ENCODE assay signal across 4 cellular contexts in the genomic region with DNA sequence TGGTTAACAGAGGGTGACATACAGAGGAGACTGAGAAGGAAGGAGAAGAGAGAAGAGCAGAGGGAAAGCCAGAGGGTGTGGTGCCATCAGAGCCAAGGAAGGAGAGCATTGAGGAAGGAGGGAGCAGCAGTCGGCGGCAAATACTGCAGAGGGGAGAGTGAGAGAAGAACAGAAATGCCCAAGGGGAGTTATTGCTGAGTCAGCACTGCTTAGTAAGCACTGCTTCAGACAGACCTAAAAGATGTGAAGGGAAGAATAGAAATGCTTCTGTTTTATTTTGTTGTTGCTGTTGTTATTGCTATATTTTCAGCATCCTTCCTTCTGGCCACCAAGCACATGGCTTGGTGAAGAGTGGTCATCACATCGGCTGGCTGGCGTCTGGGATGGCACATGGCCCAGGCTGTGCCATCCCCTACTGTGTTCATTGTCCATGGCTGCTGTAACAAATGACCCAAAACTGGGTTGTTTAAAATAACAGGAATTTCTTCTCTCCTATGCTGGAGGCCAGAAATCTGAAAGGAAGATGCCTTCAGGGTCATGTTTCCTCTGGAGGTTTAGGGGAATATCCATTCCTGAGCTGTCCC.
TF ChIP-seq lines count a peak whose summit lies in the region.

No MANE protein-coding gene starts in this region.

TF ChIP-seq in A549, 52 proteins besides CTCF, POLR2A, EP300 and RAD21:
- no peak for TF ChIP-seq FOXS1 (CRISPR knock-in tag; IDR thresholded peaks at IDR 0.05)
- TF ChIP-seq MAFK (IDR thresholded peaks at IDR 0.05; ENCODE audit: partially characterized antibody) = peak; percentile 96

TF ChIP-seq in K562, 482 proteins besides CTCF, POLR2A, EP300 and RAD21:
- no peak for TF ChIP-seq SAFB2 (IDR thresholded peaks at IDR 0.05; ENCODE audit: borderline replicate concordance, low read depth, low read length, severe bottlenecking)
- TF ChIP-seq, protein P1, sequence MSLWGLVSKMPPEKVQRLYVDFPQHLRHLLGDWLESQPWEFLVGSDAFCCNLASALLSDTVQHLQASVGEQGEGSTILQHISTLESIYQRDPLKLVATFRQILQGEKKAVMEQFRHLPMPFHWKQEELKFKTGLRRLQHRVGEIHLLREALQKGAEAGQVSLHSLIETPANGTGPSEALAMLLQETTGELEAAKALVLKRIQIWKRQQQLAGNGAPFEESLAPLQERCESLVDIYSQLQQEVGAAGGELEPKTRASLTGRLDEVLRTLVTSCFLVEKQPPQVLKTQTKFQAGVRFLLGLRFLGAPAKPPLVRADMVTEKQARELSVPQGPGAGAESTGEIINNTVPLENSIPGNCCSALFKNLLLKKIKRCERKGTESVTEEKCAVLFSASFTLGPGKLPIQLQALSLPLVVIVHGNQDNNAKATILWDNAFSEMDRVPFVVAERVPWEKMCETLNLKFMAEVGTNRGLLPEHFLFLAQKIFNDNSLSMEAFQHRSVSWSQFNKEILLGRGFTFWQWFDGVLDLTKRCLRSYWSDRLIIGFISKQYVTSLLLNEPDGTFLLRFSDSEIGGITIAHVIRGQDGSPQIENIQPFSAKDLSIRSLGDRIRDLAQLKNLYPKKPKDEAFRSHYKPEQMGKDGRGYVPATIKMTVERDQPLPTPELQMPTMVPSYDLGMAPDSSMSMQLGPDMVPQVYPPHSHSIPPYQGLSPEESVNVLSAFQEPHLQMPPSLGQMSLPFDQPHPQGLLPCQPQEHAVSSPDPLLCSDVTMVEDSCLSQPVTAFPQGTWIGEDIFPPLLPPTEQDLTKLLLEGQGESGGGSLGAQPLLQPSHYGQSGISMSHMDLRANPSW (CRISPR knock-in tag; IDR thresholded peaks at IDR 0.05) = no peak
- no peak for TF ChIP-seq KLF1 (tag; IDR thresholded peaks at IDR 0.05)
- TF ChIP-seq NFE2 (IDR thresholded peaks at IDR 0.05; ENCODE audit: low read depth) = peak; percentile 46; the same call in 1 of the 2 replicates
- no peak for TF ChIP-seq ZBTB17 (CRISPR knock-in tag; IDR thresholded peaks at IDR 0.05)
- peak; percentile 99 for TF ChIP-seq MAFG (tag; conservative IDR thresholded peaks at IDR 0.05)
- TF ChIP-seq SMAD4 (CRISPR knock-in tag; conservative IDR thresholded peaks at IDR 0.05) = no peak
- TF ChIP-seq ZNF316 (IDR thresholded peaks at IDR 0.05) = peak; percentile 99
- TF ChIP-seq, protein P2, sequence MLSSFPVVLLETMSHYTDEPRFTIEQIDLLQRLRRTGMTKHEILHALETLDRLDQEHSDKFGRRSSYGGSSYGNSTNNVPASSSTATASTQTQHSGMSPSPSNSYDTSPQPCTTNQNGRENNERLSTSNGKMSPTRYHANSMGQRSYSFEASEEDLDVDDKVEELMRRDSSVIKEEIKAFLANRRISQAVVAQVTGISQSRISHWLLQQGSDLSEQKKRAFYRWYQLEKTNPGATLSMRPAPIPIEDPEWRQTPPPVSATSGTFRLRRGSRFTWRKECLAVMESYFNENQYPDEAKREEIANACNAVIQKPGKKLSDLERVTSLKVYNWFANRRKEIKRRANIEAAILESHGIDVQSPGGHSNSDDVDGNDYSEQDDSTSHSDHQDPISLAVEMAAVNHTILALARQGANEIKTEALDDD (IDR thresholded peaks at IDR 0.05) = no peak
- TF ChIP-seq ZNF507 (tag; conservative IDR thresholded peaks at IDR 0.05) = no peak
- TF ChIP-seq NCOA4 (IDR thresholded peaks at IDR 0.05; ENCODE audit: partially characterized antibody) = no peak
- peak; percentile 99 for TF ChIP-seq C11orf30 (IDR thresholded peaks at IDR 0.05; ENCODE audit: low read depth)
- peak; percentile 100 for TF ChIP-seq MAFK (IDR thresholded peaks at IDR 0.05; ENCODE audit: low read length)
- no peak for TF ChIP-seq DMBX1 (CRISPR knock-in tag; IDR thresholded peaks at IDR 0.05; ENCODE audit: borderline replicate concordance)
- peak; percentile 99 for TF ChIP-seq MAFF (IDR thresholded peaks at IDR 0.05; ENCODE audit: low read length)

TF ChIP-seq in H1, 55 proteins besides CTCF, POLR2A, EP300 and RAD21:
- TF ChIP-seq BACH1 (IDR thresholded peaks at IDR 0.05; ENCODE audit: low read length) (peak; percentile 39; the same call in 1 of the 2 replicates), E2F6 (IDR thresholded peaks at IDR 0.05) (no peak), MAFK (IDR thresholded peaks at IDR 0.05; ENCODE audit: low read depth, low read length) (peak; percentile 97)

TF ChIP-seq in WTC11, 78 proteins besides CTCF, POLR2A, EP300 and RAD21:
- TF ChIP-seq, protein P3, sequence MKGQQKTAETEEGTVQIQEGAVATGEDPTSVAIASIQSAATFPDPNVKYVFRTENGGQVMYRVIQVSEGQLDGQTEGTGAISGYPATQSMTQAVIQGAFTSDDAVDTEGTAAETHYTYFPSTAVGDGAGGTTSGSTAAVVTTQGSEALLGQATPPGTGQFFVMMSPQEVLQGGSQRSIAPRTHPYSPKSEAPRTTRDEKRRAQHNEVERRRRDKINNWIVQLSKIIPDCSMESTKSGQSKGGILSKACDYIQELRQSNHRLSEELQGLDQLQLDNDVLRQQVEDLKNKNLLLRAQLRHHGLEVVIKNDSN (CRISPR knock-in tag; IDR thresholded peaks at IDR 0.05) = no peak
- TF ChIP-seq TCF7 (CRISPR knock-in tag; IDR thresholded peaks at IDR 0.05; ENCODE audit: low read depth) (no peak), GTF2I (CRISPR knock-in tag; conservative IDR thresholded peaks at IDR 0.05) (no peak), NFE2L1 (CRISPR knock-in tag; IDR thresholded peaks at IDR 0.05) (no peak), NR3C1 (CRISPR knock-in tag; conservative IDR thresholded peaks at IDR 0.05; ENCODE audit: low read depth) (no peak), ZNF219 (CRISPR knock-in tag; IDR thresholded peaks at IDR 0.05; ENCODE audit: borderline replicate concordance) (no peak), PREB (CRISPR knock-in tag; IDR thresholded peaks at IDR 0.05; ENCODE audit: borderline replicate concordance) (no peak), ZNF263 (CRISPR knock-in tag; IDR thresholded peaks at IDR 0.05; ENCODE audit: low read depth) (no peak), FOXK1 (CRISPR knock-in tag; IDR thresholded peaks at IDR 0.05) (no peak), NR1H2 (CRISPR knock-in tag; IDR thresholded peaks at IDR 0.05) (no peak), GRHL2 (CRISPR knock-in tag; IDR thresholded peaks at IDR 0.05; ENCODE audit: insufficient replicate concordance, severe bottlenecking) (no peak), ZBTB21 (CRISPR knock-in tag; IDR thresholded peaks at IDR 0.05; ENCODE audit: borderline replicate concordance) (no peak), TEAD4 (CRISPR knock-in tag; IDR thresholded peaks at IDR 0.05) (no peak)
- TF ChIP-seq, protein P4, sequence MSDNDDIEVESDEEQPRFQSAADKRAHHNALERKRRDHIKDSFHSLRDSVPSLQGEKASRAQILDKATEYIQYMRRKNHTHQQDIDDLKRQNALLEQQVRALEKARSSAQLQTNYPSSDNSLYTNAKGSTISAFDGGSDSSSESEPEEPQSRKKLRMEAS (CRISPR knock-in tag; IDR thresholded peaks at IDR 0.05) = no peak
- TF ChIP-seq, protein P5, sequence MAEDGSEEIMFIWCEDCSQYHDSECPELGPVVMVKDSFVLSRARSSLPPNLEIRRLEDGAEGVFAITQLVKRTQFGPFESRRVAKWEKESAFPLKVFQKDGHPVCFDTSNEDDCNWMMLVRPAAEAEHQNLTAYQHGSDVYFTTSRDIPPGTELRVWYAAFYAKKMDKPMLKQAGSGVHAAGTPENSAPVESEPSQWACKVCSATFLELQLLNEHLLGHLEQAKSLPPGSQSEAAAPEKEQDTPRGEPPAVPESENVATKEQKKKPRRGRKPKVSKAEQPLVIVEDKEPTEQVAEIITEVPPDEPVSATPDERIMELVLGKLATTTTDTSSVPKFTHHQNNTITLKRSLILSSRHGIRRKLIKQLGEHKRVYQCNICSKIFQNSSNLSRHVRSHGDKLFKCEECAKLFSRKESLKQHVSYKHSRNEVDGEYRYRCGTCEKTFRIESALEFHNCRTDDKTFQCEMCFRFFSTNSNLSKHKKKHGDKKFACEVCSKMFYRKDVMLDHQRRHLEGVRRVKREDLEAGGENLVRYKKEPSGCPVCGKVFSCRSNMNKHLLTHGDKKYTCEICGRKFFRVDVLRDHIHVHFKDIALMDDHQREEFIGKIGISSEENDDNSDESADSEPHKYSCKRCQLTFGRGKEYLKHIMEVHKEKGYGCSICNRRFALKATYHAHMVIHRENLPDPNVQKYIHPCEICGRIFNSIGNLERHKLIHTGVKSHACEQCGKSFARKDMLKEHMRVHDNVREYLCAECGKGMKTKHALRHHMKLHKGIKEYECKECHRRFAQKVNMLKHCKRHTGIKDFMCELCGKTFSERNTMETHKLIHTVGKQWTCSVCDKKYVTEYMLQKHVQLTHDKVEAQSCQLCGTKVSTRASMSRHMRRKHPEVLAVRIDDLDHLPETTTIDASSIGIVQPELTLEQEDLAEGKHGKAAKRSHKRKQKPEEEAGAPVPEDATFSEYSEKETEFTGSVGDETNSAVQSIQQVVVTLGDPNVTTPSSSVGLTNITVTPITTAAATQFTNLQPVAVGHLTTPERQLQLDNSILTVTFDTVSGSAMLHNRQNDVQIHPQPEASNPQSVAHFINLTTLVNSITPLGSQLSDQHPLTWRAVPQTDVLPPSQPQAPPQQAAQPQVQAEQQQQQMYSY (CRISPR knock-in tag; IDR thresholded peaks at IDR 0.05) = no peak
- TF ChIP-seq, protein P6, sequence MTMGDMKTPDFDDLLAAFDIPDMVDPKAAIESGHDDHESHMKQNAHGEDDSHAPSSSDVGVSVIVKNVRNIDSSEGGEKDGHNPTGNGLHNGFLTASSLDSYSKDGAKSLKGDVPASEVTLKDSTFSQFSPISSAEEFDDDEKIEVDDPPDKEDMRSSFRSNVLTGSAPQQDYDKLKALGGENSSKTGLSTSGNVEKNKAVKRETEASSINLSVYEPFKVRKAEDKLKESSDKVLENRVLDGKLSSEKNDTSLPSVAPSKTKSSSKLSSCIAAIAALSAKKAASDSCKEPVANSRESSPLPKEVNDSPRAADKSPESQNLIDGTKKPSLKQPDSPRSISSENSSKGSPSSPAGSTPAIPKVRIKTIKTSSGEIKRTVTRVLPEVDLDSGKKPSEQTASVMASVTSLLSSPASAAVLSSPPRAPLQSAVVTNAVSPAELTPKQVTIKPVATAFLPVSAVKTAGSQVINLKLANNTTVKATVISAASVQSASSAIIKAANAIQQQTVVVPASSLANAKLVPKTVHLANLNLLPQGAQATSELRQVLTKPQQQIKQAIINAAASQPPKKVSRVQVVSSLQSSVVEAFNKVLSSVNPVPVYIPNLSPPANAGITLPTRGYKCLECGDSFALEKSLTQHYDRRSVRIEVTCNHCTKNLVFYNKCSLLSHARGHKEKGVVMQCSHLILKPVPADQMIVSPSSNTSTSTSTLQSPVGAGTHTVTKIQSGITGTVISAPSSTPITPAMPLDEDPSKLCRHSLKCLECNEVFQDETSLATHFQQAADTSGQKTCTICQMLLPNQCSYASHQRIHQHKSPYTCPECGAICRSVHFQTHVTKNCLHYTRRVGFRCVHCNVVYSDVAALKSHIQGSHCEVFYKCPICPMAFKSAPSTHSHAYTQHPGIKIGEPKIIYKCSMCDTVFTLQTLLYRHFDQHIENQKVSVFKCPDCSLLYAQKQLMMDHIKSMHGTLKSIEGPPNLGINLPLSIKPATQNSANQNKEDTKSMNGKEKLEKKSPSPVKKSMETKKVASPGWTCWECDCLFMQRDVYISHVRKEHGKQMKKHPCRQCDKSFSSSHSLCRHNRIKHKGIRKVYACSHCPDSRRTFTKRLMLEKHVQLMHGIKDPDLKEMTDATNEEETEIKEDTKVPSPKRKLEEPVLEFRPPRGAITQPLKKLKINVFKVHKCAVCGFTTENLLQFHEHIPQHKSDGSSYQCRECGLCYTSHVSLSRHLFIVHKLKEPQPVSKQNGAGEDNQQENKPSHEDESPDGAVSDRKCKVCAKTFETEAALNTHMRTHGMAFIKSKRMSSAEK (CRISPR knock-in tag; IDR thresholded peaks at IDR 0.05; ENCODE audit: borderline replicate concordance) = no peak
